In genomic region chr10:125719173-125720001, GRCh38 we compare ENCODE assay signal across 8 cellular contexts. TPM values are rescaled to one million over a fixed set of nuclear protein-coding genes. Genes with fewer than 3 reads are reported as not detected.
DNase-seq lines count a peak whose midpoint lies in the region; ATAC-seq and TF ChIP-seq lines count a peak whose summit lies in the region.

EDRF1 (plus strand) TSS chr10:125719709; CDS start chr10:125719808, 99 bp downstream.

- intact Hi-C loops in colonic mucosa (cut with DNase I) = loop anchor here (5.0 kb wide), 1 partner anchor 103 kb away; the partner anchor contains the start of genes BCCIP and UROS

- no peaks in the 10 kb centered on the region for H3K27me3 ChIP-seq in BE2C
- H3K27me3 ChIP-seq in colonic mucosa = no peaks in the 10 kb centered on the region
- no peaks in the 10 kb centered on the region for H3K27me3 ChIP-seq in layer of hippocampus (ENCODE audit: control insufficient read depth, insufficient read depth, low read length)

- TF ChIP-seq CTCF in BE2C (IDR thresholded peaks at IDR 0.05; ENCODE audit: low read depth, low read length) = no peak
- TF ChIP-seq CTCF in colonic mucosa (IDR thresholded peaks at IDR 0.05) = no peak

- DNase-seq in BE2C = peak; percentile 98
- DNase-seq in GM19240 (ENCODE audit: insufficient read length, low spot score) = peak; percentile 74
- DNase-seq in NCI-H526 (lab: John Stamatoyannopoulos, UW) = peak; percentile 95 to 98
- peak; percentile 99 for DNase-seq in activated CD4-positive, alpha-beta T cell treated with anti-CD3 and anti-CD28 coated beads for 48 hours
- peak; percentile 99 for DNase-seq in colonic mucosa
- peak; percentile 97 to 98 for DNase-seq in stimulated activated CD4-positive, alpha-beta T cell treated with anti-CD3 and anti-CD28 coated beads, Interleukin-1b, Interleukin-23, amount 100 ng/mL, for 4 hours (ENCODE audit: low read depth in 2 of 2)

- ATAC-seq in HG03460 (IDR thresholded peaks at IDR 0.05; ENCODE audit: unreplicated experiment) = peak; percentile 86

- H3K9ac ChIP-seq in colonic mucosa (ENCODE audit: low read depth in 2 of 2, low read length in 2 of 2) = peak within 1 kb of the TSS; percentile 83 to 92

- H3K9me3 ChIP-seq in BE2C (no peaks in the 10 kb centered on the region), colonic mucosa (no peaks in the 10 kb centered on the region)

- H3K27ac ChIP-seq in colonic mucosa = peak within 1 kb of the TSS; percentile 80
- peak within 1 kb of the TSS; percentile 86 for H3K27ac ChIP-seq in layer of hippocampus (ENCODE audit: low read depth, low read length)

- H3K4me1 ChIP-seq in BE2C (no peaks in the 10 kb centered on the region), colonic mucosa (peaks cover 4% of the 10 kb centered on the region)

- peaks cover 30% of the 10 kb centered on the region for H3K36me3 ChIP-seq in BE2C
- no peaks in the 10 kb centered on the region for H3K36me3 ChIP-seq in colonic mucosa

- H3K4me3 ChIP-seq in BE2C (ENCODE audit: low read depth, low read length) (peak within 1 kb of the TSS; percentile 100), colonic mucosa (peak within 1 kb of the TSS; percentile 95)

RNA-seq across cellular contexts. Expression of gene EDRF1, which starts in this region (rescaled TPM):
- 26.2 TPM for polyA plus RNA-seq in BE2C (2012; ENCODE audit: insufficient read depth, insufficient read length, low read depth)
- total RNA-seq in colonic mucosa = 10 to 100 TPM; 16.4 to 20.4 TPM

Comparison
In these comparisons a context has a peak if more than half of its experiments do, and no peak if none do; other contexts are left out.
1. Peak in every context shown above with its lines: DNase-seq, ATAC-seq, H3K4me3 ChIP-seq and H3K27ac ChIP-seq.